Comparison of ENCODE assay signal across 12 cellular contexts in the genomic region with DNA sequence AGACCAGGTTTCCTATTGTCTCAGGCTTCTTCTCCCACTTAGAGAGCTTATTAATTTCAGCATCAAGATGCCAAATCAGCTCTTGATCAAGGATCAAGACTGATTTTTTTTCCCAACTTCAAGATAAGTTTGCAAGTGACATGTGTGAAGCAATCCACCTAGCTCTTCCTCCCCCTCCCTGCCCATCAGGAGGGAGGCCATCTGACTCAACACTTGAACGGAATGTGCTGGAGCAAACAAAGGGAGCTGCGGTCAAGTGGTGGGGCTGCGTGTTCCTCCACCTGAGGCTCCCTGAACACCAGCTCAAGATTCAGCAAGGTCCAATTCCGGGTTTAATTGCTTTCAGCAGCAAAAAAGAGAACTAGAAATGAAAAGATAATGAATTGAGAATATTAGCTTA. TPM values are rescaled to one million over a fixed set of nuclear protein-coding genes. Genes with fewer than 3 reads are reported as not detected.
DNase-seq lines count a peak whose midpoint lies in the region; ATAC-seq and TF ChIP-seq lines count a peak whose summit lies in the region.
"Had no signal": no experiment of that assay in that cellular context is flagged by ENCODE, and none has a peak within 500 bp of the region (broad histone marks: within the 10 kb centered on the region; RNA-seq: fewer than 3 reads in every experiment).

No MANE protein-coding gene starts in this region.

- H3K4me1 ChIP-seq in left ventricle myocardium inferior (peaks cover 72% of the 10 kb centered on the region), upper lobe of left lung (peaks cover 39 to 56% (median 47%) of the 10 kb centered on the region in 4 donors)

- no peak overlapping the region for H3K4me3 Mint-ChIP-seq in CD4-positive, alpha-beta T cell

- H3K36me3 ChIP-seq in left ventricle myocardium inferior (peaks cover 60% of the 10 kb centered on the region), upper lobe of left lung (peaks cover 27 to 57% (median 47%) of the 10 kb centered on the region in 4 donors)

- H3K27ac ChIP-seq in left ventricle myocardium inferior (replicated peaks) (peak overlapping the region; percentile 91), upper lobe of left lung (peak overlapping the region; percentile 5 to 57 (median 28))
- H3K27ac ChIP-seq in CD4-positive, alpha-beta T cell (ENCODE audit: low read depth, low read length): no peak overlapping the region

- no peaks in the 10 kb centered on the region for H3K27me3 Mint-ChIP-seq in CD4-positive, alpha-beta T cell

- peaks cover 87% of the 10 kb centered on the region for H3K36me3 Mint-ChIP-seq in CD4-positive, alpha-beta T cell (ENCODE audit: low read depth)

- CTCF ChIA-PET in CD4-positive, alpha-beta T cell (lab: Charles Lee): no interaction called here

- no peaks in the 10 kb centered on the region for H3K9me3 Mint-ChIP-seq in CD4-positive, alpha-beta T cell

- no peaks in the 10 kb centered on the region for H3K9me3 ChIP-seq in left ventricle myocardium inferior (replicated peaks)
- no peaks in the 10 kb centered on the region for H3K9me3 ChIP-seq in upper lobe of left lung
- H3K9me3 ChIP-seq in CD4-positive, alpha-beta T cell (ENCODE audit: control insufficient read depth, low read length): no peaks in the 10 kb centered on the region

- ATAC-seq in Right ventricle myocardium superior (ENCODE audit: poor library complexity) (no peak), upper lobe of left lung (ENCODE audit: low FRiP score in 2 of 2) (no peak)
- no peak for ATAC-seq in CD4-positive, alpha-beta T cell (ENCODE audit: poor library complexity)
- ATAC-seq: right cardiac atrium had no signal

- intact Hi-C loops in left ventricle myocardium inferior (cut with micrococcal nuclease) (loop anchor here (10.0 kb wide), 1 partner anchor 430 kb away; no protein-coding TSS in a partner anchor), Right ventricle myocardium superior (cut with DNase I) (loop anchor here (10.0 kb wide), 2 partner anchors 240 to 430 kb away; no protein-coding TSS in a partner anchor)
- intact Hi-C loops in CD4-positive, alpha-beta T cell (cut with DNase I, micrococcal nuclease): loop anchor here in 1 of 2 experiments (5.0 kb wide), 1 partner anchor 82 kb away; no protein-coding TSS in a partner anchor

- peak in 2 of 4 donors; percentile 43 to 67 for TF ChIP-seq EP300 in upper lobe of left lung (IDR thresholded peaks at IDR 0.05)

- no peak overlapping the region for H3K27ac Mint-ChIP-seq in CD4-positive, alpha-beta T cell

- POLR2A ChIA-PET in CD4-positive, alpha-beta T cell (lab: Charles Lee): no interaction called here

- H3K4me3 ChIP-seq in left ventricle myocardium inferior: no peak overlapping the region
- H3K4me3 ChIP-seq in fibroblast of villous mesenchyme (ENCODE audit: low read depth, low read length): no peak overlapping the region
- no peak overlapping the region for H3K4me3 ChIP-seq in upper lobe of left lung

- H3K4me1 Mint-ChIP-seq in CD4-positive, alpha-beta T cell (ENCODE audit: low read depth): peaks cover 26% of the 10 kb centered on the region

- H3K27me3 ChIP-seq in left ventricle myocardium inferior (ENCODE audit: low read depth): no peaks in the 10 kb centered on the region
- no peaks in the 10 kb centered on the region for H3K27me3 ChIP-seq in upper lobe of left lung
- H3K27me3 ChIP-seq in CD4-positive, alpha-beta T cell (ENCODE audit: control insufficient read depth, insufficient read depth, low read length): no peaks in the 10 kb centered on the region

- TF ChIP-seq CTCF in left ventricle myocardium inferior (IDR thresholded peaks at IDR 0.05; ENCODE audit: borderline replicate concordance) (no peak), fibroblast of villous mesenchyme (IDR thresholded peaks at IDR 0.05; ENCODE audit: insufficient read depth, low read depth, low read length) (no peak), upper lobe of left lung (IDR thresholded peaks at IDR 0.05) (no peak)
- TF ChIP-seq CTCF in CD4-positive, alpha-beta T cell (IDR thresholded peaks at IDR 0.05): no peak

- WGBS in upper lobe of left lung, 2 donors: 63 to 69% methylated on average over 4 of the region's 4 CpGs

- no peak for DNase-seq in left ventricle myocardium inferior
- no peak for DNase-seq in Right ventricle myocardium superior
- peak; percentile 59 for DNase-seq in RPMI7951 (ENCODE audit: low read depth)
- DNase-seq in fibroblast of villous mesenchyme (ENCODE audit: low read depth): peak; percentile 57
- DNase-seq in upper lobe of left lung: peak in 1 of 2 donors; percentile 78
- no peak for DNase-seq in CD4-positive, alpha-beta T cell
- no peak for DNase-seq in NCI-H1694 (lab: John Stamatoyannopoulos, UW)
- no peak for DNase-seq in superior temporal gyrus (ENCODE audit: extremely low spot score)
- DNase-seq: activated T-cell treated with anti-CD3 and anti-CD28 coated beads for 4 hours, cerebellar nuclear complex, NCI-H1092 treated with DMSO at 0.1 percent for 48 hours had no signal

- TF ChIP-seq POLR2A in upper lobe of left lung (IDR thresholded peaks at IDR 0.05): no peak

RNA-seq across cellular contexts. Expression of gene TTI1, which starts 38.7 kb away (rescaled TPM):
- total RNA-seq in left ventricle myocardium inferior (12.1 TPM), Right ventricle myocardium superior (11.9 TPM), fibroblast of villous mesenchyme (15.8 and 24.2 TPM in 2 replicates), upper lobe of left lung (10 to 100 TPM; 11.2 to 30.4 (median 15.1) TPM)
- 30.6 and 36.4 TPM in 2 replicates for total RNA-seq in RPMI7951 (2014; rRNA removed; shearing (Covaris generic))
- total RNA-seq in CD4-positive, alpha-beta T cell: 10 to 100 TPM; 10.6 to 11.4 TPM

RNA-seq across cellular contexts. Expression of gene RPRD1B, which starts 39.0 kb away (rescaled TPM):
- total RNA-seq in left ventricle myocardium inferior: 58.9 TPM
- total RNA-seq in Right ventricle myocardium superior: 74.2 TPM
- total RNA-seq in RPMI7951 (2014; rRNA removed; shearing (Covaris generic)): 21.5 and 22.3 TPM in 2 replicates
- total RNA-seq in fibroblast of villous mesenchyme: 30.0 and 36.3 TPM in 2 replicates
- 10 to 100 TPM; 26.0 to 75.4 (median 29.2) TPM for total RNA-seq in upper lobe of left lung
- 10 to 100 TPM; 54.8 to 55.7 TPM for total RNA-seq in CD4-positive, alpha-beta T cell

Comparison
In these comparisons a context has a peak if more than half of its experiments do, and no peak if none do; other contexts are left out.
1. DNase-seq: peak in RPMI7951 (single experiment) and fibroblast of villous mesenchyme (single experiment); none in left ventricle myocardium inferior (single experiment), Right ventricle myocardium superior (single experiment), CD4-positive, alpha-beta T cell (0 of 10), NCI-H1694 (single experiment) and superior temporal gyrus (single experiment).